20 cellular contexts compared by ENCODE assay signal in the genomic region with DNA sequence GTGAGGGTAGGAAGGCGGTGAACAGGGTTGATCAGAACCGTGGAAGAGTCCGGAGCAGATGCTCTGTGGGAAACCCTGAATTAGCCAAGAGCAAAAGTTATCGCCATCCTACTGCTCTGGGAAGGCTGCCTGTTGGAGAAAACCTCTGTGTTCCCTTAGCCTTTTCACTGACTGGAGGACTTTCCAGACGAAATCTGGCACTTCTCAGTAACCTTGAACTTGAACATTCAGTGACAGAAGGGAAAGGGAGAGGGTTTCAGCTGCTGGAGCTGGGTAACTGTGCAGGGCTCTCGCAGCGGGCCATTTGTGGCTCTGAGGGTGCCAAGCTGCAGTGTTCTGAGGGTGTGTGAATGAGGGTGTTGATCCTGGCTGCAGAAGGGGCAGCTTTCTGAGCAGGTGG. TPM values are rescaled to one million over a fixed set of nuclear protein-coding genes. Genes with fewer than 3 reads are reported as not detected.
DNase-seq lines count a peak whose midpoint lies in the region; ATAC-seq and TF ChIP-seq lines count a peak whose summit lies in the region.
"Had no signal": no experiment of that assay in that cellular context is flagged by ENCODE, and none has a peak within 500 bp of the region (broad histone marks: within the 10 kb centered on the region; RNA-seq: fewer than 3 reads in every experiment).

No MANE protein-coding gene starts in this region.

- no peak for TF ChIP-seq CTCF in Peyer's patch (IDR thresholded peaks at IDR 0.05)

- H3K79me2 ChIP-seq in mesendoderm (ENCODE audit: control insufficient read depth, insufficient read depth, low read length), result peaks cover 4% of the 10 kb centered on the region

- H3K4me3 ChIP-seq in mesendoderm (ENCODE audit: low read length), result no peak overlapping the region
- H3K4me3 ChIP-seq in subcutaneous abdominal adipose tissue (ENCODE audit: low read depth in 1 of 5, low read length in 5 of 5), result no peak overlapping the region
- H3K4me3 ChIP-seq in Peyer's patch, result no peak overlapping the region
- H3K4me3 ChIP-seq: PC-9 had no signal

- peaks cover 8% of the 10 kb centered on the region for H3K79me1 ChIP-seq in mesendoderm (ENCODE audit: low read length)

- H3K27me3 ChIP-seq in mesendoderm (ENCODE audit: insufficient read depth, low read length, poor library complexity), result no peaks in the 10 kb centered on the region
- H3K27me3 ChIP-seq in subcutaneous abdominal adipose tissue (ENCODE audit: control insufficient read depth in 5 of 5, insufficient read depth in 4 of 5, low read length in 5 of 5), result no peaks in the 10 kb centered on the region
- no peaks in the 10 kb centered on the region for H3K27me3 ChIP-seq in Peyer's patch

- TF ChIP-seq POLR2A in Peyer's patch (IDR thresholded peaks at IDR 0.05), result no peak

- H4K5ac ChIP-seq in mesendoderm (ENCODE audit: low read length), result no peak overlapping the region

- no peak overlapping the region for H2BK120ac ChIP-seq in mesendoderm (ENCODE audit: low read depth, low read length)

- H3K36me3 ChIP-seq in mesendoderm (ENCODE audit: control insufficient read depth, insufficient read depth, low read length), result no peaks in the 10 kb centered on the region
- H3K36me3 ChIP-seq in subcutaneous abdominal adipose tissue (ENCODE audit: control insufficient read depth in 5 of 5, insufficient read depth in 5 of 5, low read length in 5 of 5), result peaks cover 0 to 4% (median under 1%) of the 10 kb centered on the region in 5 donors
- no peaks in the 10 kb centered on the region for H3K36me3 ChIP-seq in Peyer's patch

- H4K8ac ChIP-seq in mesendoderm (ENCODE audit: low read depth, low read length), result no peak overlapping the region

- H3K56ac ChIP-seq in mesendoderm (ENCODE audit: low read length), result peak overlapping the region; percentile 38

- no peak overlapping the region for H3K23ac ChIP-seq in mesendoderm (ENCODE audit: low read length)

- H3K27me3 Mint-ChIP-seq in central memory CD8-positive, alpha-beta T cell, result no peaks in the 10 kb centered on the region
- H3K27me3 Mint-ChIP-seq in immature natural killer cell (ENCODE audit: low read depth in 3 of 3), result no peaks in the 10 kb centered on the region

- no peak overlapping the region for H3K4me2 ChIP-seq in mesendoderm (ENCODE audit: low read length)
- H3K4me2 ChIP-seq: PC-9 had no signal

- H3K9me3 ChIP-seq in subcutaneous abdominal adipose tissue (ENCODE audit: control insufficient read depth in 5 of 5, low read length in 5 of 5), result no peaks in the 10 kb centered on the region
- no peaks in the 10 kb centered on the region for H3K9me3 ChIP-seq in Peyer's patch

- H3K9me3 Mint-ChIP-seq in central memory CD8-positive, alpha-beta T cell, result no peaks in the 10 kb centered on the region
- no peaks in the 10 kb centered on the region for H3K9me3 Mint-ChIP-seq in immature natural killer cell

- H3K18ac ChIP-seq in mesendoderm (ENCODE audit: low read length), result no peak overlapping the region

- H3K4me1 ChIP-seq in mesendoderm (ENCODE audit: control insufficient read depth, low read depth, low read length) (peaks cover 14% of the 10 kb centered on the region), subcutaneous abdominal adipose tissue (ENCODE audit: control insufficient read depth in 5 of 5, insufficient read depth in 5 of 5, low read length in 5 of 5) (peaks cover 8 to 67% (median 34%) of the 10 kb centered on the region in 5 donors), Peyer's patch (peaks cover 0 to 25% (median 0%) of the 10 kb centered on the region in 4 donors)

- H3K27ac ChIP-seq in mesendoderm (ENCODE audit: low read depth, low read length), result no peak overlapping the region
- peak overlapping the region; percentile 47 for H3K27ac ChIP-seq in subcutaneous abdominal adipose tissue (ENCODE audit: low read depth, low read length)
- peak overlapping the region in 1 of 4 donors; percentile 1 for H3K27ac ChIP-seq in Peyer's patch
- H3K27ac ChIP-seq: 22Rv1, PC-9 had no signal

- H3K9ac ChIP-seq in mesendoderm (ENCODE audit: low read length) (no peak overlapping the region), subcutaneous abdominal adipose tissue (ENCODE audit: low read length in 5 of 5) (no peak overlapping the region)

- no peak overlapping the region for H3K4me3 Mint-ChIP-seq in central memory CD8-positive, alpha-beta T cell
- H3K4me3 Mint-ChIP-seq in immature natural killer cell, result no peak overlapping the region

- no peak for ATAC-seq in central memory CD8-positive, alpha-beta T cell (replicated peaks; ENCODE audit: extremely low read depth, poor library complexity, severe bottlenecking)

- DNase-seq in NCI-H1694 treated with DMSO at 0.1 percent for 48 hours (lab: John Stamatoyannopoulos, UW) (peak; percentile 33), NCI-H1694 (lab: John Stamatoyannopoulos, UW) (no peak), mesendoderm (no peak), immature natural killer cell (no peak), NCI-H69 (lab: John Stamatoyannopoulos, UW) (no peak), Peyer's patch (no peak)
- DNase-seq in central memory CD8-positive, alpha-beta T cell (ENCODE audit: low spot score in 2 of 2), result no peak
- DNase-seq: activated CD4-positive, alpha-beta T cell treated with anti-CD3 and anti-CD28 coated beads for 4 hours; activated naive CD4-positive, alpha-beta T cell; anterior cingulate cortex; foreskin fibroblast; GDM1; Kasumi-1; left cardiac atrium; NCI-H1105; NCI-H526 treated with DMSO at 0.1 percent for 48 hours; PC-9; stimulated activated CD4-positive, alpha-beta T cell treated with anti-CD3 and anti-CD28 coated beads, Interleukin-4, amount 100 ng/mL, for 24 hours had no signal

- peaks cover 55% of the 10 kb centered on the region for H3K4me1 Mint-ChIP-seq in central memory CD8-positive, alpha-beta T cell
- peaks cover 40 to 72% of the 10 kb centered on the region in 2 donors for H3K4me1 Mint-ChIP-seq in immature natural killer cell

- no peak overlapping the region for H3K4ac ChIP-seq in mesendoderm (ENCODE audit: low read depth, low read length)

- WGBS in mesendoderm (ENCODE audit: extremely low coverage, insufficient coverage, low lambda C conversion rate), result no CpG with 5 or more reads among the region's 7 CpGs

- no peak overlapping the region for H2AK5ac ChIP-seq in mesendoderm (ENCODE audit: low read length)

- H2BK15ac ChIP-seq in mesendoderm (replicated peaks; ENCODE audit: low read depth), result no peak overlapping the region

- H3K36me3 Mint-ChIP-seq in central memory CD8-positive, alpha-beta T cell (ENCODE audit: insufficient read depth), result peaks cover 1% of the 10 kb centered on the region
- H3K36me3 Mint-ChIP-seq in immature natural killer cell, result peaks cover 0 to 3% (median 2%) of the 10 kb centered on the region in 3 donors

- peak overlapping the region; percentile 20 for H3K27ac Mint-ChIP-seq in central memory CD8-positive, alpha-beta T cell (ENCODE audit: low read depth)
- H3K27ac Mint-ChIP-seq in immature natural killer cell, result no peak overlapping the region

- H2BK5ac ChIP-seq in mesendoderm (ENCODE audit: low read length), result no peak overlapping the region

RNA-seq across cellular contexts. Expression of a gene that starts 23.4 kb away (rescaled TPM):
- 6.9 TPM for polyA plus RNA-seq in mesendoderm (2013, experiment 1 of 2)
- polyA plus RNA-seq in mesendoderm (2013, experiment 2 of 2), result 7.1 TPM
- polyA plus RNA-seq in immature natural killer cell, result 1 to 10 TPM; 3.0 to 5.4 (median 3.2) TPM
- 10 to 100 TPM; 35.4 to 49.5 (median 42.2) TPM for total RNA-seq in Peyer's patch
